Comparison of ENCODE assay signal across 10 cellular contexts in genomic region chr1:212561501-212561931, GRCh38. TPM values are rescaled to one million over a fixed set of nuclear protein-coding genes. Genes with fewer than 3 reads are reported as not detected.
DNase-seq lines count a peak whose midpoint lies in the region; ATAC-seq and TF ChIP-seq lines count a peak whose summit lies in the region.
"Had no signal": no experiment of that assay in that cellular context is flagged by ENCODE, and none has a peak within 500 bp of the region (broad histone marks: within the 10 kb centered on the region; RNA-seq: fewer than 3 reads in every experiment).

No MANE protein-coding gene starts in this region.

- ATAC-seq in thoracic aorta (ENCODE audit: insufficient number of reproducible peaks, low FRiP score, low read depth): peak; percentile 59
- ATAC-seq: sciatic nerve; stimulated activated effector memory CD8-positive, alpha-beta T cell treated with anti-CD3 and anti-CD28 coated beads, Interleukin-12 subunit alpha, Interleukin-12 subunit beta, amount 100 ng/mL, for 72 hours had no signal

- DNase-seq in ascending aorta (ENCODE audit: low spot score in 2 of 2) (peak; percentile 48 to 91), hepatocyte (ENCODE audit: low spot score) (no peak), thoracic aorta (ENCODE audit: low spot score) (no peak), COLO668 (lab: John Stamatoyannopoulos, UW; ENCODE audit: unreplicated experiment) (no peak)
- DNase-seq in activated T-cell treated with anti-CD3 and anti-CD28 coated beads, Interleukin-2, amount 50 U/mL, for 1 hour: no peak
- DNase-seq in activated CD8-positive, alpha-beta memory T cell treated with anti-CD3 and anti-CD28 coated beads for 24 hours: no peak
- DNase-seq: activated CD4-positive, alpha-beta T cell treated with anti-CD3 and anti-CD28 coated beads for 48 hours had no signal

- no peak overlapping the region for H3K27ac ChIP-seq in HEK293 (ENCODE audit: extremely low read depth, low read depth, low read length)
- H3K27ac ChIP-seq in ascending aorta: peak overlapping the region; percentile 86 to 93
- H3K27ac ChIP-seq in hepatocyte: peak overlapping the region; percentile 36
- peak overlapping the region; percentile 85 to 87 for H3K27ac ChIP-seq in thoracic aorta

- H3K9me2 ChIP-seq in hepatocyte (replicated peaks; ENCODE audit: insufficient read depth): no peaks in the 10 kb centered on the region

- no peak overlapping the region for H3K4me2 ChIP-seq in hepatocyte

- H3K36me3 ChIP-seq in HEK293 (ENCODE audit: control insufficient read depth in 2 of 2, insufficient read depth in 1 of 2, low read length in 2 of 2): no peaks in the 10 kb centered on the region
- no peaks in the 10 kb centered on the region for H3K36me3 ChIP-seq in ascending aorta
- no peaks in the 10 kb centered on the region for H3K36me3 ChIP-seq in hepatocyte (replicated peaks; ENCODE audit: insufficient read depth, low read depth)
- H3K36me3 ChIP-seq in thoracic aorta: no peaks in the 10 kb centered on the region

- WGBS in hepatocyte (ENCODE audit: low lambda C conversion rate, missing lambda C conversion rate): 82% methylated on average over 5 of the region's 5 CpGs

- TF ChIP-seq CTCF in HEK293 (tag by site-specific recombination; IDR thresholded peaks at IDR 0.05): no peak
- no peak for TF ChIP-seq CTCF in ascending aorta (IDR thresholded peaks at IDR 0.05)
- TF ChIP-seq CTCF in hepatocyte (IDR thresholded peaks at IDR 0.05; ENCODE audit: poor library complexity): no peak
- TF ChIP-seq CTCF in thoracic aorta (IDR thresholded peaks at IDR 0.05): no peak

- intact Hi-C loops in ascending aorta (cut with DNase I): loop anchor here (10.0 kb wide), 1 partner anchor 527 kb away; the partner anchor contains the start of genes DTL and INTS7

- CTCF ChIA-PET in HEK293 (lab: Yijun Ruan, JAX): no interaction called here

- POLR2A ChIA-PET in HEK293 (lab: Yijun Ruan, JAX): interaction anchor here (1.0 kb wide), 1 partner anchor 47 kb away, joined by 7 read pairs; the partner anchor contains the start of gene ATF3

- H2AFZ ChIP-seq in hepatocyte: no peak overlapping the region

- no peaks in the 10 kb centered on the region for H3K27me3 ChIP-seq in ascending aorta
- H3K27me3 ChIP-seq in hepatocyte: no peaks in the 10 kb centered on the region
- no peaks in the 10 kb centered on the region for H3K27me3 ChIP-seq in thoracic aorta (replicated peaks; ENCODE audit: insufficient read depth)

- no peak overlapping the region for H3K4me3 ChIP-seq in HEK293 (ENCODE audit: low read depth, low read length)
- peak overlapping the region in 1 of 2 donors; percentile 31 for H3K4me3 ChIP-seq in ascending aorta
- no peak overlapping the region for H3K4me3 ChIP-seq in hepatocyte
- peak overlapping the region; percentile 47 for H3K4me3 ChIP-seq in thoracic aorta

- no peaks in the 10 kb centered on the region for H3K9me3 ChIP-seq in HEK293 (ENCODE audit: control insufficient read depth, insufficient read depth, low read depth, low read length)
- no peaks in the 10 kb centered on the region for H3K9me3 ChIP-seq in ascending aorta
- no peaks in the 10 kb centered on the region for H3K9me3 ChIP-seq in hepatocyte (ENCODE audit: low read depth)
- H3K9me3 ChIP-seq in thoracic aorta: no peaks in the 10 kb centered on the region

- H3K4me1 ChIP-seq in HEK293 (ENCODE audit: control insufficient read depth, insufficient read depth, low read length) (no peaks in the 10 kb centered on the region), ascending aorta (peaks cover 4 to 11% of the 10 kb centered on the region in 2 donors), hepatocyte (ENCODE audit: insufficient read depth) (peaks cover 4% of the 10 kb centered on the region), thoracic aorta (ENCODE audit: control insufficient read depth in 1 of 2, low read depth in 2 of 2) (peaks cover 18 to 45% of the 10 kb centered on the region in 2 donors)

- no peaks in the 10 kb centered on the region for H4K20me1 ChIP-seq in hepatocyte (ENCODE audit: insufficient read depth, poor library complexity, severe bottlenecking)

- H3K79me2 ChIP-seq in hepatocyte: no peaks in the 10 kb centered on the region

TF ChIP-seq in HEK293, 187 proteins besides CTCF, POLR2A, EP300 and RAD21:
- TF ChIP-seq ZIC2 (tag by site-specific recombination; IDR thresholded peaks at IDR 0.05) (peak; percentile 52; the same call in 1 of the 2 replicates), HIC1 (tag by site-specific recombination; IDR thresholded peaks at IDR 0.05) (peak; percentile 18; the same call in 1 of the 2 replicates), OVOL3 (tag by site-specific recombination; IDR thresholded peaks at IDR 0.05) (no peak), ZNF629 (tag by site-specific recombination; IDR thresholded peaks at IDR 0.05) (peak; percentile 22; the same call in 1 of the 2 replicates), MYNN (tag by site-specific recombination; IDR thresholded peaks at IDR 0.05; ENCODE audit: borderline replicate concordance) (no peak), ZNF701 (tag by site-specific recombination; IDR thresholded peaks at IDR 0.05) (no peak), ZNF398 (tag by site-specific recombination; IDR thresholded peaks at IDR 0.05) (no peak)
TF ChIP-seq in HEK293: peak in this region for 3.

RNA-seq across cellular contexts. Expression of gene ATF3, which starts 47.0 kb away (rescaled TPM):
- total RNA-seq in ascending aorta (79.1 TPM), hepatocyte (128 TPM in 2 replicates), thoracic aorta (100 to 1,000 TPM in 1 of 2 donors, 10 to 100 TPM in 1; 10.7 to 160 TPM)
- 129 and 178 TPM in 2 replicates for polyA plus RNA-seq in hepatocyte

Comparison
In these comparisons a context has a peak if more than half of its experiments do, and no peak if none do; other contexts are left out.
1. DNase-seq: peak in ascending aorta (2 of 2); none in hepatocyte (single experiment), thoracic aorta (single experiment), activated T-cell treated with anti-CD3 and anti-CD28 coated beads, Interleukin-2, amount 50 U/mL, for 1 hour (single experiment), activated CD8-positive, alpha-beta memory T cell treated with anti-CD3 and anti-CD28 coated beads for 24 hours (single experiment) and COLO668 (single experiment).